In genomic region chr4:34108456-34108855, GRCh38 we compare ENCODE assay signal across 26 cellular contexts.
DNase-seq lines count a peak whose midpoint lies in the region; ATAC-seq, FAIRE-seq and TF ChIP-seq lines count a peak whose summit lies in the region.
"Had no signal": no experiment of that assay in that cellular context is flagged by ENCODE, and none has a peak within 500 bp of the region (broad histone marks: within the 10 kb centered on the region; RNA-seq: fewer than 3 reads in every experiment).

No MANE protein-coding gene starts in this region.

- H3K4me2 ChIP-seq in GM23248 (ENCODE audit: unreplicated experiment) (no peak overlapping the region), astrocyte (ENCODE audit: low read length) (no peak overlapping the region)

- H3K79me2 ChIP-seq in ACC112 (ENCODE audit: control insufficient read depth, insufficient read depth, low read length, unreplicated experiment), result no peaks in the 10 kb centered on the region
- H3K79me2 ChIP-seq in GM23248 (ENCODE audit: insufficient read depth), result no peaks in the 10 kb centered on the region
- H3K79me2 ChIP-seq in astrocyte (ENCODE audit: insufficient read depth, low read length), result no peaks in the 10 kb centered on the region

- H4K20me1 ChIP-seq in GM23248 (ENCODE audit: insufficient read depth), result no peaks in the 10 kb centered on the region
- H4K20me1 ChIP-seq in astrocyte (ENCODE audit: insufficient read depth, low read length), result no peaks in the 10 kb centered on the region

- H2AFZ ChIP-seq in ACC112 (ENCODE audit: low read length, unreplicated experiment) (peak overlapping the region; percentile 24), GM23248 (no peak overlapping the region), astrocyte (ENCODE audit: low read depth, low read length) (no peak overlapping the region)

- no peak for TF ChIP-seq CTCF in astrocyte (IDR thresholded peaks at IDR 0.05; ENCODE audit: insufficient read depth, low read depth, low read length)
- no peak for TF ChIP-seq CTCF in fibroblast of villous mesenchyme (IDR thresholded peaks at IDR 0.05; ENCODE audit: insufficient read depth, low read depth, low read length)

- H3K9ac ChIP-seq in GM23248 (no peak overlapping the region), astrocyte (ENCODE audit: low read length) (no peak overlapping the region)

- H3K4me1 ChIP-seq in ACC112 (ENCODE audit: control insufficient read depth, insufficient read depth, low read length, unreplicated experiment), result peaks cover 9% of the 10 kb centered on the region
- H3K4me1 ChIP-seq in GM23248 (ENCODE audit: insufficient read depth), result peaks cover 9% of the 10 kb centered on the region
- no peaks in the 10 kb centered on the region for H3K4me1 ChIP-seq in astrocyte (ENCODE audit: insufficient read depth, low read length)
- H3K4me1 ChIP-seq: adrenal gland, gastroesophageal sphincter, left ventricle myocardium inferior had no signal

- in situ Hi-C loops in GM23248 (cut with MboI) (no loop called here), G401 (cut with HindIII; ENCODE audit: low sequenced_read_pairs) (no loop called here)

- H3K9me3 ChIP-seq in GM23248 (ENCODE audit: low read depth), result no peaks in the 10 kb centered on the region
- no peaks in the 10 kb centered on the region for H3K9me3 ChIP-seq in astrocyte (ENCODE audit: insufficient read depth, low read depth, low read length)
- H3K9me3 ChIP-seq: adrenal gland, gastroesophageal sphincter, left ventricle myocardium inferior had no signal

- H3K36me3 ChIP-seq in ACC112 (ENCODE audit: insufficient read depth, low read length) (no peaks in the 10 kb centered on the region), GM23248 (ENCODE audit: low read depth) (no peaks in the 10 kb centered on the region), astrocyte (ENCODE audit: insufficient read depth, low read length) (no peaks in the 10 kb centered on the region)
- H3K36me3 ChIP-seq: adrenal gland, gastroesophageal sphincter, left ventricle myocardium inferior had no signal

- FAIRE-seq in astrocyte (lab: Jason Lieb, UNC), result no peak
- FAIRE-seq: A204.1, K562 had no signal

- H3K27ac Mint-ChIP-seq in astrocyte (ENCODE audit: unreplicated experiment), result no peak overlapping the region
- H3K27ac Mint-ChIP-seq: activated CD8-positive, alpha-beta memory T cell treated with anti-CD3 and anti-CD28 coated beads, Interleukin-2, amount 10 ng/mL, durations not matched to agents 7 days and 5 days; activated T-helper 2 cell treated with anti-CD3 and anti-CD28 coated beads, Interferon-gamma antibody, Interleukin-2, Interleukin-4, amounts not matched to agents 10 μg/mL and 5 μg/mL and 100 μg/mL, durations not matched to agents 14 hours and 24 hours and 36 hours; CD4-positive, CD25-positive, alpha-beta regulatory T cell; H9 had no signal

- ATAC-seq in GM21381 (IDR thresholded peaks at IDR 0.05; ENCODE audit: unreplicated experiment), result no peak
- ATAC-seq: activated CD8-positive, alpha-beta memory T cell treated with anti-CD3 and anti-CD28 coated beads, Interleukin-2, amount 10 ng/mL, durations not matched to agents 7 days and 5 days; gastroesophageal sphincter; K562; mucosa of descending colon; PC-3 had no signal

- 0 out of 2 replicates have a peak, but pooled peaks cover 3% of the 10 kb centered on the region for H3K9me2 ChIP-seq in GM23248 (ENCODE audit: insufficient read depth)

- H3K4me1 Mint-ChIP-seq in astrocyte (ENCODE audit: low read depth, unreplicated experiment), result peaks cover 4% of the 10 kb centered on the region
- H3K4me1 Mint-ChIP-seq: activated CD8-positive, alpha-beta memory T cell treated with anti-CD3 and anti-CD28 coated beads, Interleukin-2, amount 10 ng/mL, durations not matched to agents 7 days and 5 days; CD4-positive, CD25-positive, alpha-beta regulatory T cell; H9 had no signal

- no peaks in the 10 kb centered on the region for H3K9me3 Mint-ChIP-seq in astrocyte (ENCODE audit: unreplicated experiment)
- H3K9me3 Mint-ChIP-seq: H9 had no signal

- no peaks in the 10 kb centered on the region for H3F3A ChIP-seq in GM23248 (ENCODE audit: insufficient read depth)

- H3K27me3 ChIP-seq in ACC112 (ENCODE audit: insufficient read depth, low read length), result no peaks in the 10 kb centered on the region
- H3K27me3 ChIP-seq in GM23248 (replicated peaks; ENCODE audit: insufficient read depth), result no peaks in the 10 kb centered on the region
- no peaks in the 10 kb centered on the region for H3K27me3 ChIP-seq in astrocyte (ENCODE audit: insufficient read depth, low read length)
- H3K27me3 ChIP-seq: adrenal gland, gastroesophageal sphincter had no signal

- no peaks in the 10 kb centered on the region for H3K27me3 Mint-ChIP-seq in astrocyte (ENCODE audit: low read depth, unreplicated experiment)
- H3K27me3 Mint-ChIP-seq: activated CD8-positive, alpha-beta memory T cell treated with anti-CD3 and anti-CD28 coated beads, Interleukin-2, amount 10 ng/mL, durations not matched to agents 7 days and 5 days; CD4-positive, CD25-positive, alpha-beta regulatory T cell had no signal

- DNase-seq in GM23248, result peak; percentile 11
- DNase-seq in astrocyte (ENCODE audit: low read depth), result peak; percentile 41
- peak; percentile 67 for DNase-seq in fibroblast of villous mesenchyme (ENCODE audit: low read depth)
- DNase-seq in activated naive CD4-positive, alpha-beta T cell (lab: John Stamatoyannopoulos, UW), result no peak
- no peak for DNase-seq in G401 (ENCODE audit: low spot score)
- no peak for DNase-seq in SKM-1 (lab: John Stamatoyannopoulos, UW; ENCODE audit: unreplicated experiment)
- DNase-seq: activated CD4-positive, alpha-beta T cell treated with anti-CD3 and anti-CD28 coated beads for 1 hour; activated CD8-positive, alpha-beta memory T cell treated with anti-CD3 and anti-CD28 coated beads, Interleukin-2, amount 10 ng/mL, durations not matched to agents 7 days and 5 days; adrenal gland; CD4-positive, CD25-positive, alpha-beta regulatory T cell; DMS53; H9; left ventricle myocardium inferior; mucosa of descending colon; NCI-H1092 treated with DMSO at 0.1 percent for 48 hours; NCI-H526 treated with DMSO at 0.1 percent for 48 hours; PC-3; stimulated activated CD4-positive, alpha-beta T cell treated with anti-CD3 and anti-CD28 coated beads, Interleukin-12 subunit alpha, Interleukin-12 subunit beta, amount 100 ng/mL, for 4 hours; T-helper 9 cell had no signal

- no peaks in the 10 kb centered on the region for H3K36me3 Mint-ChIP-seq in astrocyte (ENCODE audit: low read depth, unreplicated experiment)
- H3K36me3 Mint-ChIP-seq: activated CD8-positive, alpha-beta memory T cell treated with anti-CD3 and anti-CD28 coated beads, Interleukin-2, amount 10 ng/mL, durations not matched to agents 7 days and 5 days; CD4-positive, CD25-positive, alpha-beta regulatory T cell had no signal

- H3K27ac ChIP-seq in ACC112 (ENCODE audit: low read depth, low read length) (no peak overlapping the region), GM23248 (no peak overlapping the region), astrocyte (ENCODE audit: low read depth, low read length) (no peak overlapping the region)
- H3K27ac ChIP-seq: adrenal gland, gastroesophageal sphincter, left ventricle myocardium inferior, SK-N-MC had no signal

- H3K4me3 ChIP-seq in ACC112 (ENCODE audit: low read depth, low read length), result no peak overlapping the region
- H3K4me3 ChIP-seq in GM23248, result no peak overlapping the region
- no peak overlapping the region for H3K4me3 ChIP-seq in astrocyte (ENCODE audit: insufficient read depth, low read depth, low read length)
- H3K4me3 ChIP-seq in fibroblast of villous mesenchyme (ENCODE audit: low read depth, low read length), result no peak overlapping the region
- H3K4me3 ChIP-seq: adrenal gland, gastroesophageal sphincter, K562, left ventricle myocardium inferior, mucosa of descending colon, SK-N-MC had no signal

- H3K4me3 Mint-ChIP-seq in astrocyte (ENCODE audit: unreplicated experiment), result no peak overlapping the region
- H3K4me3 Mint-ChIP-seq: activated CD8-positive, alpha-beta memory T cell treated with anti-CD3 and anti-CD28 coated beads, Interleukin-2, amount 10 ng/mL, durations not matched to agents 7 days and 5 days; H9 had no signal

Comparison
In these comparisons a context has a peak if more than half of its experiments do, and no peak if none do; other contexts are left out.
1. DNase-seq: peak in GM23248 (single experiment), astrocyte (single experiment) and fibroblast of villous mesenchyme (single experiment); none in activated naive CD4-positive, alpha-beta T cell (0 of 4), G401 (single experiment) and SKM-1 (single experiment).